Comparison of ENCODE assay signal across 10 cellular contexts in genomic region chr19:55285225-55285890, GRCh38. TPM values are rescaled to one million over a fixed set of nuclear protein-coding genes. Genes with fewer than 3 reads are reported as not detected.
DNase-seq lines count a peak whose midpoint lies in the region; ATAC-seq and TF ChIP-seq lines count a peak whose summit lies in the region.
"Had no signal": no experiment of that assay in that cellular context is flagged by ENCODE, and none has a peak within 500 bp of the region (broad histone marks: within the 10 kb centered on the region; RNA-seq: fewer than 3 reads in every experiment).

No MANE protein-coding gene starts in this region.

- WGBS in lower leg skin, 2 donors: 47 to 67% methylated on average over 18 of the region's 18 CpGs

- H3K4me1 Mint-ChIP-seq in T-helper 1 cell treated with Interleukin-12 subunit alpha and Interleukin-12 subunit beta and Interleukin-4 antibody, amounts not matched to agents 30 μg/mL and 1 μg/mL, for 36 hours (ENCODE audit: low read depth): peaks cover 17% of the 10 kb centered on the region
- H3K4me1 Mint-ChIP-seq in glutamatergic neuron (ENCODE audit: low read depth, unreplicated experiment): peaks cover 11% of the 10 kb centered on the region

- H3K4me3 Mint-ChIP-seq in T-helper 1 cell treated with Interleukin-12 subunit alpha and Interleukin-12 subunit beta and Interleukin-4 antibody, amounts not matched to agents 30 μg/mL and 1 μg/mL, for 36 hours: peak overlapping the region; percentile 56
- peak overlapping the region; percentile 88 for H3K4me3 Mint-ChIP-seq in glutamatergic neuron (ENCODE audit: unreplicated experiment)

- peaks cover 0 to 19% (median 10%) of the 10 kb centered on the region in 4 donors for H3K4me1 ChIP-seq in tibial artery

- H3K27ac ChIP-seq in VCaP (peak overlapping the region; percentile 72; the same call in 1 of the 2 replicates), tibial artery (peak overlapping the region in 1 of 2 donors; percentile 74)

- peaks cover 0 to 31% of the 10 kb centered on the region in 2 donors for H3K27me3 ChIP-seq in tibial artery

- H3K9me3 ChIP-seq in tibial artery: no peaks in the 10 kb centered on the region

- peaks cover 9% of the 10 kb centered on the region for H3K27me3 Mint-ChIP-seq in T-helper 1 cell treated with Interleukin-12 subunit alpha and Interleukin-12 subunit beta and Interleukin-4 antibody, amounts not matched to agents 30 μg/mL and 1 μg/mL, for 36 hours (ENCODE audit: low read depth)
- H3K27me3 Mint-ChIP-seq in glutamatergic neuron (ENCODE audit: unreplicated experiment): peaks cover 10% of the 10 kb centered on the region

- TF ChIP-seq CTCF in VCaP (conservative IDR thresholded peaks at IDR 0.05) (no peak), glutamatergic neuron (IDR thresholded peaks at IDR 0.05; ENCODE audit: partially characterized antibody, unreplicated experiment) (no peak), lower leg skin (IDR thresholded peaks at IDR 0.05) (no peak), tibial artery (IDR thresholded peaks at IDR 0.05) (no peak)

- H3K27ac Mint-ChIP-seq in T-helper 1 cell treated with Interleukin-12 subunit alpha and Interleukin-12 subunit beta and Interleukin-4 antibody, amounts not matched to agents 30 μg/mL and 1 μg/mL, for 36 hours: peak overlapping the region; percentile 29
- H3K27ac Mint-ChIP-seq in glutamatergic neuron (ENCODE audit: unreplicated experiment): peak overlapping the region; percentile 79

- ATAC-seq in sciatic nerve (peak; percentile 4), HG03108 (IDR thresholded peaks at IDR 0.05; ENCODE audit: unreplicated experiment) (no peak)

- no peak for DNase-seq in T-helper 1 cell
- peak; percentile 49 for DNase-seq in glutamatergic neuron
- DNase-seq in sciatic nerve (ENCODE audit: low spot score): no peak
- no peak for DNase-seq in lower leg skin (ENCODE audit: low spot score in 2 of 2)
- DNase-seq in tibial artery: no peak
- DNase-seq: NCI-H524 treated with DMSO at 0.1 percent for 48 hours; stimulated activated CD4-positive, alpha-beta T cell treated with anti-CD3 and anti-CD28 coated beads, Interleukin-2, amount 100 ng/mL, for 24 hours had no signal

- no peaks in the 10 kb centered on the region for H3K9me3 Mint-ChIP-seq in T-helper 1 cell treated with Interleukin-12 subunit alpha and Interleukin-12 subunit beta and Interleukin-4 antibody, amounts not matched to agents 30 μg/mL and 1 μg/mL, for 36 hours
- H3K9me3 Mint-ChIP-seq in glutamatergic neuron (ENCODE audit: unreplicated experiment): peaks cover 19% of the 10 kb centered on the region

- H3K4me3 ChIP-seq in lower leg skin (ENCODE audit: low read depth, poor library complexity, severe bottlenecking) (no peak overlapping the region), tibial artery (no peak overlapping the region)

- TF ChIP-seq POLR2A in lower leg skin (IDR thresholded peaks at IDR 0.05): no peak

- no peaks in the 10 kb centered on the region for H3K36me3 ChIP-seq in tibial artery

- intact Hi-C loops in sciatic nerve (cut with DNase I) (no loop called here), lower leg skin (cut with DNase I; ENCODE audit: low total_unique reads) (no loop called here), tibial artery (cut with DNase I; ENCODE audit: low total_unique reads) (no loop called here)

- H3K36me3 Mint-ChIP-seq in T-helper 1 cell treated with Interleukin-12 subunit alpha and Interleukin-12 subunit beta and Interleukin-4 antibody, amounts not matched to agents 30 μg/mL and 1 μg/mL, for 36 hours (ENCODE audit: low read depth): no peaks in the 10 kb centered on the region
- no peaks in the 10 kb centered on the region for H3K36me3 Mint-ChIP-seq in glutamatergic neuron (ENCODE audit: unreplicated experiment)

RNA-seq across cellular contexts. Expression of gene BRSK1, which starts 1.6 kb away (rescaled TPM):
- total RNA-seq in glutamatergic neuron (ENCODE audit: unreplicated experiment) (223 TPM), sciatic nerve (6.5 TPM), lower leg skin (1 to 10 TPM in 1 of 4 donors, under 1 TPM in 1, not detected in 2; 0.44 to 4.6 TPM)

RNA-seq across cellular contexts. Expression of gene HSPBP1, which starts 5.4 kb away (rescaled TPM):
- 41.5 TPM for total RNA-seq in glutamatergic neuron (ENCODE audit: unreplicated experiment)
- total RNA-seq in sciatic nerve: 16.1 TPM
- 10 to 100 TPM; 17.8 to 35.5 (median 25.6) TPM for total RNA-seq in lower leg skin

RNA-seq across cellular contexts. Expression of gene PPP6R1, which starts 26.5 kb away (rescaled TPM):
- 82.3 TPM for total RNA-seq in glutamatergic neuron (ENCODE audit: unreplicated experiment)
- total RNA-seq in sciatic nerve: 40.4 TPM
- total RNA-seq in lower leg skin: 10 to 100 TPM; 29.4 to 47.9 (median 37.5) TPM

RNA-seq across cellular contexts. Expression of gene TMEM150B, which starts 39.8 kb away (rescaled TPM):
- total RNA-seq in glutamatergic neuron (ENCODE audit: unreplicated experiment) (not detected), sciatic nerve (5.1 TPM), lower leg skin (under 1 TPM in 1 of 4 donors, not detected in 3; 0.58 TPM)

RNA-seq across cellular contexts. Expression of gene KMT5C, which starts 54.3 kb away (rescaled TPM):
- total RNA-seq in glutamatergic neuron (ENCODE audit: unreplicated experiment) (105 TPM), sciatic nerve (18.1 TPM), lower leg skin (10 to 100 TPM; 16.5 to 25.4 (median 20.3) TPM)

Comparison
In these comparisons a context has a peak if more than half of its experiments do, and no peak if none do; other contexts are left out.
1. RNA of gene BRSK1, which starts 1.6 kb away (total RNA-seq): 223 TPM in glutamatergic neuron (single experiment); 6.5 TPM in sciatic nerve (single experiment) and 0.44 to 4.6 TPM in lower leg skin; every median in the first group is over 10 times any median in the second.